13 cellular contexts compared by ENCODE assay signal in genomic region chr1:200561856-200562214, GRCh38. TPM values are rescaled to one million over a fixed set of nuclear protein-coding genes. Genes with fewer than 3 reads are reported as not detected.
DNase-seq lines count a peak whose midpoint lies in the region; ATAC-seq and TF ChIP-seq lines count a peak whose summit lies in the region.
"Had no signal": no experiment of that assay in that cellular context is flagged by ENCODE, and none has a peak within 500 bp of the region (broad histone marks: within the 10 kb centered on the region; RNA-seq: fewer than 3 reads in every experiment).

No MANE protein-coding gene starts in this region.

- H3K4me1 ChIP-seq in NT2/D1 (ENCODE audit: insufficient read depth, insufficient read length) (no peaks in the 10 kb centered on the region), heart left ventricle (no peaks in the 10 kb centered on the region), vagina (no peaks in the 10 kb centered on the region)

- no peaks in the 10 kb centered on the region for H3K9me3 ChIP-seq in NT2/D1 (ENCODE audit: insufficient read depth, low read length)
- H3K9me3 ChIP-seq in heart left ventricle = no peaks in the 10 kb centered on the region
- H3K9me3 ChIP-seq in vagina = no peaks in the 10 kb centered on the region

- DNase-seq in GM10248 (ENCODE audit: extremely low spot score) (peak; percentile 20), NT2/D1 (ENCODE audit: low read depth, low spot score) (peak; percentile 30), heart left ventricle (no peak), vagina (ENCODE audit: extremely low spot score in 2 of 2) (no peak), NCI-H524 treated with DMSO at 0.1 percent for 48 hours (lab: John Stamatoyannopoulos, UW) (no peak)
- no peak for DNase-seq in effector CD8-positive, alpha-beta T cell (lab: John Stamatoyannopoulos, UW)
- DNase-seq: activated CD4-positive, CD25-positive, alpha-beta regulatory T cell; activated T-cell treated with anti-CD3 and anti-CD28 coated beads, Interleukin-2, amount 50 U/mL, for 48 hours; dorsolateral prefrontal cortex; NCI-H1436; SIG-M5 had no signal

- POLR2A ChIA-PET in GM10248 (lab: Yijun Ruan, JAX) = no interaction called here

- CTCF ChIA-PET in GM10248 (lab: Yijun Ruan, JAX) = interaction anchor here (0.8 to 4.5 kb wide), 9 partner anchors 11 to 557 kb away, joined by 3 to 24 read pairs (median 8); no protein-coding TSS in a partner anchor

- peak; percentile 24 for ATAC-seq in GM19025 (IDR thresholded peaks at IDR 0.05; ENCODE audit: low read depth, unreplicated experiment)
- peak; percentile 20 for ATAC-seq in HG02763 (IDR thresholded peaks at IDR 0.05; ENCODE audit: unreplicated experiment)
- ATAC-seq in heart left ventricle = no peak

- no peak overlapping the region for H3K4me3 ChIP-seq in NT2/D1 (ENCODE audit: insufficient read length, low read depth)
- H3K4me3 ChIP-seq in heart left ventricle = no peak overlapping the region
- H3K4me3 ChIP-seq in vagina = no peak overlapping the region
- H3K4me3 ChIP-seq: dorsolateral prefrontal cortex had no signal

- TF ChIP-seq POLR2A in heart left ventricle (IDR thresholded peaks at IDR 0.05) = no peak
- TF ChIP-seq POLR2A in vagina (IDR thresholded peaks at IDR 0.05) = no peak

- 44 to 57% (median 53%) methylated on average over 1 of the region's 1 CpG for WGBS in heart left ventricle, 4 donors

- no peak overlapping the region for H3K9ac ChIP-seq in NT2/D1 (ENCODE audit: insufficient read length, low read depth)

- H3K36me3 ChIP-seq in NT2/D1 (ENCODE audit: insufficient read depth, insufficient read length, low read length) (peaks cover 68% of the 10 kb centered on the region), heart left ventricle (no peaks in the 10 kb centered on the region), vagina (no peaks in the 10 kb centered on the region)

- intact Hi-C loops in heart left ventricle (cut with DNase I) (no loop called here), vagina (cut with DNase I) (no loop called here)

- no peaks in the 10 kb centered on the region for H3K27me3 ChIP-seq in NT2/D1 (ENCODE audit: insufficient read depth, insufficient read length)
- H3K27me3 ChIP-seq in heart left ventricle = no peaks in the 10 kb centered on the region
- no peaks in the 10 kb centered on the region for H3K27me3 ChIP-seq in vagina
- H3K27me3 ChIP-seq: dorsolateral prefrontal cortex had no signal

- H3K27ac ChIP-seq in heart left ventricle = no peak overlapping the region
- no peak overlapping the region for H3K27ac ChIP-seq in vagina
- H3K27ac ChIP-seq: dorsolateral prefrontal cortex had no signal

- TF ChIP-seq CTCF in GM10248 (IDR thresholded peaks at IDR 0.05; ENCODE audit: control extremely low read depth, extremely low read depth, low read depth, missing control alignments) = no peak
- no peak for TF ChIP-seq CTCF in heart left ventricle (IDR thresholded peaks at IDR 0.05)
- no peak for TF ChIP-seq CTCF in vagina (IDR thresholded peaks at IDR 0.05)

RNA-seq across cellular contexts. Expression of gene KIF14, which starts 58.7 kb away (rescaled TPM):
- total RNA-seq in heart left ventricle (1 to 10 TPM in 1 of 9 donors, under 1 TPM in 7, not detected in 1; 0.04 to 2.0 (median 0.14) TPM), vagina (0.74 TPM)
- under 1 TPM in 1 of 2 donors, not detected in 1; 0.04 TPM for polyA plus RNA-seq in heart left ventricle

Comparison
In these comparisons a context has a peak if more than half of its experiments do, and no peak if none do; other contexts are left out.
1. DNase-seq: peak in GM10248 (single experiment) and NT2/D1 (single experiment); none in heart left ventricle (0 of 5), vagina (0 of 2), effector CD8-positive, alpha-beta T cell (single experiment) and NCI-H524 treated with DMSO at 0.1 percent for 48 hours (single experiment).
2. ATAC-seq: peak in GM19025 (single experiment) and HG02763 (single experiment); none in heart left ventricle (0 of 4).